Comparison of ENCODE assay signal across 14 cellular contexts in the genomic region with DNA sequence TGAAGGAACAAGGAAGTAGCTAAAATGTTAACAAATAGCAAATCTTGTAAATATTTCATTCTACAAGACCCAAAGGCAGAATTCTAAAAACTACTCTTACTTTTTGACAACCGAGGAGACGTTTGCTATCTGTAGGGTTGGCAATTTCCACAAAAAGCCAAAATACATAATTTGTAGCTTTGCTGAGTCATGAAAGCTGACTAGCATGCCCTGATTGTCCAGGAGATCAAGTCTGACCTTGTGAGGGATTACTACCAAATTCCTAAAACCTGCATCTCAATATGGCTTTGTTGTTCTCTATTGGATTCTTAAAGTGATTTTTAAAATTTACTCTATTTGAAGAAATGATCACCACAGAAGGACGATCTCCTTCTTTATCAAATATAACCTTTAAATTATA. TPM values are rescaled to one million over a fixed set of nuclear protein-coding genes. Genes with fewer than 3 reads are reported as not detected.
DNase-seq lines count a peak whose midpoint lies in the region; ATAC-seq and TF ChIP-seq lines count a peak whose summit lies in the region.
"Had no signal": no experiment of that assay in that cellular context is flagged by ENCODE, and none has a peak within 500 bp of the region (broad histone marks: within the 10 kb centered on the region; RNA-seq: fewer than 3 reads in every experiment).

No MANE protein-coding gene starts in this region.

- in situ Hi-C loops in brain microvascular endothelial cell (cut with HindIII; ENCODE audit: low pct_ligation_motif_present, low sequenced_read_pairs): no loop called here

- ATAC-seq in HG03196 (IDR thresholded peaks at IDR 0.05; ENCODE audit: unreplicated experiment): no peak
- no peak for ATAC-seq in HG03469 (IDR thresholded peaks at IDR 0.05; ENCODE audit: unreplicated experiment)
- ATAC-seq: gastroesophageal sphincter had no signal

- H3K79me2 ChIP-seq in OCI-LY7 (ENCODE audit: insufficient read depth, low read depth, low read length): peaks cover 42% of the 10 kb centered on the region; the same call in 1 of the 2 replicates

- no peaks in the 10 kb centered on the region for H3K4me1 ChIP-seq in OCI-LY7 (ENCODE audit: insufficient read depth, low read length, poor library complexity, severe bottlenecking)
- H3K4me1 ChIP-seq: thyroid gland had no signal

- H3K27me3 ChIP-seq in brain microvascular endothelial cell (replicated peaks): no peaks in the 10 kb centered on the region
- H3K27me3 ChIP-seq: gastroesophageal sphincter, thyroid gland had no signal

- no peaks in the 10 kb centered on the region for H3K9me3 ChIP-seq in OCI-LY7 (ENCODE audit: low read length)
- H3K9me3 ChIP-seq: gastroesophageal sphincter, SK-N-SH, thyroid gland had no signal

- H3K36me3 ChIP-seq in OCI-LY7 (ENCODE audit: insufficient read depth, low read length) (peaks cover 98% of the 10 kb centered on the region), brain microvascular endothelial cell (replicated peaks) (peaks cover 82% of the 10 kb centered on the region)

- peaks cover 22% of the 10 kb centered on the region for H3K4me1 Mint-ChIP-seq in T-helper 2 cell treated with Interferon-gamma antibody and Interleukin-4, amounts not matched to agents 5 μg/mL and 100 μg/mL, for 36 hours (ENCODE audit: low read depth)
- peaks cover 14% of the 10 kb centered on the region for H3K4me1 Mint-ChIP-seq in dendritic cell treated with granulocyte-macrophage colony-stimulating factor and Interleukin-4, amounts not matched to agents 40 ng/mL and 50 ng/mL, for 4 days (ENCODE audit: low read depth)
- peaks cover 3% of the 10 kb centered on the region for H3K4me1 Mint-ChIP-seq in progenitor cell of endocrine pancreas (ENCODE audit: low read depth)

- no peak overlapping the region for H3K4me3 Mint-ChIP-seq in T-helper 2 cell treated with Interferon-gamma antibody and Interleukin-4, amounts not matched to agents 5 μg/mL and 100 μg/mL, for 36 hours
- no peak overlapping the region for H3K4me3 Mint-ChIP-seq in dendritic cell treated with granulocyte-macrophage colony-stimulating factor and Interleukin-4, amounts not matched to agents 40 ng/mL and 50 ng/mL, for 4 days
- no peak overlapping the region for H3K4me3 Mint-ChIP-seq in progenitor cell of endocrine pancreas (ENCODE audit: low read depth)

- CTCF ChIA-PET in OCI-LY7 (lab: Charles Lee; ENCODE audit: unreplicated experiment): no interaction called here

- peak overlapping the region; percentile 71 for H3K27ac Mint-ChIP-seq in T-helper 2 cell treated with Interferon-gamma antibody and Interleukin-4, amounts not matched to agents 5 μg/mL and 100 μg/mL, for 36 hours
- peak overlapping the region; percentile 24 for H3K27ac Mint-ChIP-seq in dendritic cell treated with granulocyte-macrophage colony-stimulating factor and Interleukin-4, amounts not matched to agents 40 ng/mL and 50 ng/mL, for 4 days
- peak overlapping the region; percentile 47 for H3K27ac Mint-ChIP-seq in progenitor cell of endocrine pancreas

- BruUV-seq in OCI-LY7 (replicated peaks; lab: Mats Ljungman, UMichigan): TSS peak; percentile 19

- TF ChIP-seq CTCF in OCI-LY7 (conservative IDR thresholded peaks at IDR 0.05; ENCODE audit: low read length): no peak
- no peak for TF ChIP-seq CTCF in progenitor cell of endocrine pancreas (IDR thresholded peaks at IDR 0.05; ENCODE audit: unreplicated experiment)
- TF ChIP-seq CTCF in brain microvascular endothelial cell (IDR thresholded peaks at IDR 0.05; ENCODE audit: low read depth, low read length, missing control alignments): no peak

- peaks cover 17% of the 10 kb centered on the region; the same call in 1 of the 2 replicates for H4K20me1 ChIP-seq in OCI-LY7 (ENCODE audit: insufficient read depth, low read length)

- H3K27me3 Mint-ChIP-seq in T-helper 2 cell treated with Interferon-gamma antibody and Interleukin-4, amounts not matched to agents 5 μg/mL and 100 μg/mL, for 36 hours (ENCODE audit: low read depth): no peaks in the 10 kb centered on the region
- no peaks in the 10 kb centered on the region for H3K27me3 Mint-ChIP-seq in dendritic cell treated with granulocyte-macrophage colony-stimulating factor and Interleukin-4, amounts not matched to agents 40 ng/mL and 50 ng/mL, for 4 days
- no peaks in the 10 kb centered on the region for H3K27me3 Mint-ChIP-seq in progenitor cell of endocrine pancreas

- no peak overlapping the region for H3K4me2 ChIP-seq in OCI-LY7 (ENCODE audit: low read length)
- H3K4me2 ChIP-seq: SK-N-SH had no signal

- H3K27ac ChIP-seq in OCI-LY7 (ENCODE audit: low read depth, low read length, poor library complexity, severe bottlenecking) (no peak overlapping the region), brain microvascular endothelial cell (no peak overlapping the region)
- H3K27ac ChIP-seq: thyroid gland had no signal

- intact Hi-C loops in OCI-LY7 (cut with micrococcal nuclease; ENCODE audit: unreplicated experiment): no loop called here
- intact Hi-C loops in dendritic cell treated with granulocyte-macrophage colony-stimulating factor and Interleukin-4, amounts not matched to agents 40 ng/mL and 50 ng/mL, for 4 days (cut with micrococcal nuclease): no loop called here

- no peaks in the 10 kb centered on the region for H3K9me3 Mint-ChIP-seq in T-helper 2 cell treated with Interferon-gamma antibody and Interleukin-4, amounts not matched to agents 5 μg/mL and 100 μg/mL, for 36 hours
- H3K9me3 Mint-ChIP-seq in dendritic cell treated with granulocyte-macrophage colony-stimulating factor and Interleukin-4, amounts not matched to agents 40 ng/mL and 50 ng/mL, for 4 days: no peaks in the 10 kb centered on the region
- H3K9me3 Mint-ChIP-seq in progenitor cell of endocrine pancreas (ENCODE audit: low read depth): no peaks in the 10 kb centered on the region

- DNase-seq in T-helper 2 cell treated with Interferon-gamma antibody and Interleukin-4, amounts not matched to agents 5 μg/mL and 100 μg/mL, for 36 hours (ENCODE audit: low spot score): no peak
- DNase-seq in T-helper 2 cell (no peak), OCI-LY7 (ENCODE audit: low spot score) (no peak), progenitor cell of endocrine pancreas (ENCODE audit: low spot score, unreplicated experiment) (no peak), brain microvascular endothelial cell (no peak)
- DNase-seq: activated CD4-positive, CD25-positive, alpha-beta regulatory T cell treated with anti-CD3 and anti-CD28 coated beads, Interleukin-2, amount 50 U/mL, for 72 hours; activated gamma-delta T cell; cortex of kidney; SK-N-SH; thyroid gland had no signal

- no peak overlapping the region for H2AFZ ChIP-seq in OCI-LY7 (ENCODE audit: low read length)

- POLR2A ChIA-PET in OCI-LY7 (lab: Charles Lee): interaction anchor here (2.1 kb wide), 1 partner anchor 11 kb away, joined by 11 read pairs; the partner anchor contains the start of gene DNAJA2

- H3K9me2 ChIP-seq in OCI-LY7 (ENCODE audit: insufficient read depth, low read length): no peaks in the 10 kb centered on the region
- H3K9me2 ChIP-seq: SK-N-SH had no signal

- peaks cover 70% of the 10 kb centered on the region for H3K36me3 Mint-ChIP-seq in T-helper 2 cell treated with Interferon-gamma antibody and Interleukin-4, amounts not matched to agents 5 μg/mL and 100 μg/mL, for 36 hours (ENCODE audit: low read depth)
- H3K36me3 Mint-ChIP-seq in dendritic cell treated with granulocyte-macrophage colony-stimulating factor and Interleukin-4, amounts not matched to agents 40 ng/mL and 50 ng/mL, for 4 days (ENCODE audit: low read depth): peaks cover 97% of the 10 kb centered on the region
- peaks cover 34% of the 10 kb centered on the region for H3K36me3 Mint-ChIP-seq in progenitor cell of endocrine pancreas (ENCODE audit: insufficient read depth)

- H3K4me3 ChIP-seq in OCI-LY7 (ENCODE audit: low read depth, low read length, poor library complexity, severe bottlenecking): no peak overlapping the region
- no peak overlapping the region for H3K4me3 ChIP-seq in brain microvascular endothelial cell (ENCODE audit: low read depth, low read length)
- H3K4me3 ChIP-seq: gastroesophageal sphincter, thyroid gland had no signal

RNA-seq across cellular contexts. Expression of gene DNAJA2, which starts 10.8 kb away (rescaled TPM):
- total RNA-seq in OCI-LY7 (2014; rRNA removed; shearing (Covaris generic)): 40.8 and 43.3 TPM in 2 replicates
- 50.4 and 61.6 TPM in 2 replicates for total RNA-seq in OCI-LY7 (2022)
- 62.8 and 63.7 TPM in 2 replicates for total RNA-seq in progenitor cell of endocrine pancreas
